Comparison of ENCODE assay signal across 20 cellular contexts in genomic region chr13:71485913-71486312, GRCh38.
A peak's percentile ranks its signal among the peaks of the same experiment; 100 is the strongest.
DNase-seq lines count a peak whose midpoint lies in the region; ATAC-seq and FAIRE-seq lines count a peak whose summit lies in the region.
"Had no signal": no experiment of that assay in that cellular context is flagged by ENCODE, and none has a peak within 500 bp of the region (broad histone marks: within the 10 kb centered on the region; RNA-seq: fewer than 3 reads in every experiment).

No MANE protein-coding gene starts in this region.

- no peak for DNase-seq in NCI-H1436 treated with DMSO at 0.1 percent for 48 hours (lab: John Stamatoyannopoulos, UW)
- no peak for DNase-seq in HT-29 (ENCODE audit: low spot score)
- DNase-seq: ACHN; BE2C; C1 segment of cervical spinal cord; CD4-positive, CD25-positive, alpha-beta regulatory T cell; CD8-positive, alpha-beta memory T cell; COR-L47; DMS 273 treated with DMSO at 0.1 percent for 48 hours; DMS53; DND-41; EL; GM23248 had no signal

- peak; percentile 64 for FAIRE-seq in G401.6 (lab: Jason Lieb, UNC)
- peak; percentile 41 for FAIRE-seq in TTC549 (lab: Jason Lieb, UNC)
- FAIRE-seq in islet of Langerhans (lab: Jason Lieb, UNC) = peak; percentile 81
- FAIRE-seq: GM12891, GM19239 had no signal

- no peak for ATAC-seq in GM21381 (IDR thresholded peaks at IDR 0.05; ENCODE audit: unreplicated experiment)
- ATAC-seq: HCT116 had no signal
